1 cellular context compared by ENCODE assay signal in the genomic region with DNA sequence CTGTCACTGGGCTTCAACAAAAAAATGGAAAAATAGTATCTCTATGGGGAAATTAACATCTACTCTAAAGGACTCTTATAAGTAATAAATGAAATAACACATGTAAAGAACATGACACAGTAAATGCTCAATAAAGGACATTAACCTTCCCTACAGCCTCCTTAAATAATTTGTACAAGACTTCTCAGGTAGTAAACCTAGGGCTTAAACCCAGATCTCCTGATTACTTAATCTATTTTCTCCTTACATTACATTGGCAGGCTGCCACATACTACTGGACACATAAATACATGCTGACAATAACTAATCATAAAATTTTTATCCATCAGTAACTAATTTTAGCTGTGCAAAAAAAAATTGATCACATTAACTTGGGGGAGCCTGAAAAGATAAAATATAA.
TF ChIP-seq lines count a peak whose summit lies in the region.

No MANE protein-coding gene starts in this region.

TF ChIP-seq in K562, 482 proteins besides CTCF, POLR2A, EP300 and RAD21:
- TF ChIP-seq ZNF311 (CRISPR knock-in tag; IDR thresholded peaks at IDR 0.05), result no peak
- no peak for TF ChIP-seq ZNF24 (IDR thresholded peaks at IDR 0.05)
- TF ChIP-seq SP1 (CRISPR knock-in tag; IDR thresholded peaks at IDR 0.05), result no peak
- TF ChIP-seq NFIC (IDR thresholded peaks at IDR 0.05), result peak; percentile 78
- TF ChIP-seq SREBF1 (IDR thresholded peaks at IDR 0.05; ENCODE audit: borderline replicate concordance, low read depth, low read length), result no peak
- no peak for TF ChIP-seq BDP1 (IDR thresholded peaks at IDR 0.05; ENCODE audit: insufficient read depth, insufficient read length)
- 0 out of 2 replicates have a peak, but pooled peaks have one; percentile 12 for TF ChIP-seq ARID1B (IDR thresholded peaks at IDR 0.05)
- TF ChIP-seq KLF6 (CRISPR knock-in tag; IDR thresholded peaks at IDR 0.05; ENCODE audit: borderline replicate concordance), result no peak
- TF ChIP-seq SREBF2 (CRISPR knock-in tag; IDR thresholded peaks at IDR 0.05), result no peak
